17 cellular contexts compared by ENCODE assay signal in genomic region chr1:232225336-232226131, GRCh38.
DNase-seq lines count a peak whose midpoint lies in the region; FAIRE-seq and TF ChIP-seq lines count a peak whose summit lies in the region.
"Had no signal": no experiment of that assay in that cellular context is flagged by ENCODE, and none has a peak within 500 bp of the region (broad histone marks: within the 10 kb centered on the region; RNA-seq: fewer than 3 reads in every experiment).

No MANE protein-coding gene starts in this region.

- H3K9ac ChIP-seq in astrocyte (ENCODE audit: low read length) (no peak overlapping the region), mesendoderm (ENCODE audit: low read length) (no peak overlapping the region)

- intact Hi-C loops in activated CD4-positive, alpha-beta memory T cell treated with anti-CD3 and anti-CD28 coated beads for 36 hours (cut with micrococcal nuclease): loop anchor here (10.0 kb wide), 1 partner anchor 399 kb away; no protein-coding TSS in a partner anchor

- H3K4me2 ChIP-seq in astrocyte (ENCODE audit: low read length) (peak overlapping the region; percentile 73), mesendoderm (ENCODE audit: low read length) (no peak overlapping the region)

- DNase-seq in CD8-positive, alpha-beta memory T cell: no peak
- DNase-seq in astrocyte (ENCODE audit: low read depth) (no peak), mesendoderm (peak; percentile 46), AG08396 (ENCODE audit: low spot score) (no peak), NCI-H446 (lab: John Stamatoyannopoulos, UW) (no peak), GM19240 (ENCODE audit: insufficient read length, low spot score) (no peak)
- DNase-seq in activated CD4-positive, alpha-beta memory T cell treated with anti-CD3 and anti-CD28 coated beads for 36 hours: no peak
- DNase-seq: activated CD4-positive, CD25-positive, alpha-beta regulatory T cell; esophagus squamous epithelium; KBM-7; ovary; stimulated activated CD4-positive, alpha-beta T cell treated with anti-CD3 and anti-CD28 coated beads, Interleukin-4, amount 100 ng/mL, for 4 hours had no signal

- H3K9me3 ChIP-seq in CD8-positive, alpha-beta memory T cell (ENCODE audit: low read length): no peaks in the 10 kb centered on the region
- H3K9me3 ChIP-seq in HEK293 (ENCODE audit: control insufficient read depth, insufficient read depth, low read depth, low read length) (no peaks in the 10 kb centered on the region), astrocyte (ENCODE audit: insufficient read depth, low read depth, low read length) (no peaks in the 10 kb centered on the region)
- H3K9me3 ChIP-seq: esophagus squamous epithelium, ovary, thoracic aorta had no signal

- peak overlapping the region; percentile 74 for H2BK120ac ChIP-seq in mesendoderm (ENCODE audit: low read depth, low read length)

- no peak overlapping the region for H4K8ac ChIP-seq in mesendoderm (ENCODE audit: low read depth, low read length)

- peak overlapping the region in 7 of 8 donors; percentile 18 to 84 (median 72) for H3K27ac Mint-ChIP-seq in CD8-positive, alpha-beta memory T cell
- no peak overlapping the region for H3K27ac Mint-ChIP-seq in astrocyte (ENCODE audit: unreplicated experiment)
- no peak overlapping the region for H3K27ac Mint-ChIP-seq in activated CD4-positive, alpha-beta memory T cell treated with anti-CD3 and anti-CD28 coated beads for 36 hours
- H3K27ac Mint-ChIP-seq: dendritic cell treated with granulocyte-macrophage colony-stimulating factor and Interleukin-4, amounts not matched to agents 40 ng/mL and 50 ng/mL, for 4 days; mesothelial cell of epicardium had no signal

- H3K79me2 ChIP-seq in astrocyte (ENCODE audit: insufficient read depth, low read length): no peaks in the 10 kb centered on the region
- no peaks in the 10 kb centered on the region for H3K79me2 ChIP-seq in mesendoderm (ENCODE audit: control insufficient read depth, insufficient read depth, low read length)

- H3K4ac ChIP-seq in mesendoderm (ENCODE audit: low read depth, low read length): no peak overlapping the region

- H3K4me3 ChIP-seq in CD8-positive, alpha-beta memory T cell (ENCODE audit: low read length): no peak overlapping the region
- no peak overlapping the region for H3K4me3 ChIP-seq in HEK293 (ENCODE audit: low read depth, low read length)
- no peak overlapping the region for H3K4me3 ChIP-seq in astrocyte (ENCODE audit: insufficient read depth, low read depth, low read length)
- no peak overlapping the region for H3K4me3 ChIP-seq in mesendoderm (ENCODE audit: low read length)
- H3K4me3 ChIP-seq: esophagus squamous epithelium, ovary, thoracic aorta had no signal

- H3K56ac ChIP-seq in mesendoderm (ENCODE audit: low read length): peak overlapping the region; percentile 4

- H3K4me3 Mint-ChIP-seq in CD8-positive, alpha-beta memory T cell: peak overlapping the region in 5 of 7 donors; percentile 12 to 70 (median 56)
- H3K4me3 Mint-ChIP-seq in astrocyte (ENCODE audit: unreplicated experiment): no peak overlapping the region
- H3K4me3 Mint-ChIP-seq in activated CD4-positive, alpha-beta memory T cell treated with anti-CD3 and anti-CD28 coated beads for 36 hours: no peak overlapping the region
- H3K4me3 Mint-ChIP-seq: activated CD8-positive, alpha-beta memory T cell treated with anti-CD3 and anti-CD28 coated beads, Interleukin-2, amount 10 ng/mL, durations not matched to agents 7 days and 5 days; dendritic cell treated with granulocyte-macrophage colony-stimulating factor and Interleukin-4, amounts not matched to agents 40 ng/mL and 50 ng/mL, for 4 days; mesothelial cell of epicardium had no signal

- no peaks in the 10 kb centered on the region for H3K9me3 Mint-ChIP-seq in CD8-positive, alpha-beta memory T cell
- peaks cover 4% of the 10 kb centered on the region for H3K9me3 Mint-ChIP-seq in astrocyte (ENCODE audit: unreplicated experiment)
- H3K9me3 Mint-ChIP-seq in activated CD4-positive, alpha-beta memory T cell treated with anti-CD3 and anti-CD28 coated beads for 36 hours: no peaks in the 10 kb centered on the region
- H3K9me3 Mint-ChIP-seq: mesothelial cell of epicardium had no signal

- no peaks in the 10 kb centered on the region for H3K36me3 ChIP-seq in CD8-positive, alpha-beta memory T cell (ENCODE audit: insufficient read depth, low read length)
- no peaks in the 10 kb centered on the region for H3K36me3 ChIP-seq in HEK293 (ENCODE audit: control insufficient read depth in 2 of 2, insufficient read depth in 1 of 2, low read length in 2 of 2)
- no peaks in the 10 kb centered on the region for H3K36me3 ChIP-seq in astrocyte (ENCODE audit: insufficient read depth, low read length)
- no peaks in the 10 kb centered on the region for H3K36me3 ChIP-seq in mesendoderm (ENCODE audit: control insufficient read depth, insufficient read depth, low read length)
- H3K36me3 ChIP-seq: esophagus squamous epithelium, ovary, thoracic aorta had no signal

- CTCF ChIA-PET in CD8-positive, alpha-beta memory T cell (lab: Charles Lee): no interaction called here
- CTCF ChIA-PET in HEK293 (lab: Yijun Ruan, JAX): interaction anchor here (0.5 to 1.2 kb wide), 6 partner anchors 8 to 404 kb away, joined by 3 to 4 read pairs (median 3); no protein-coding TSS in a partner anchor
- CTCF ChIA-PET in activated CD4-positive, alpha-beta memory T cell treated with anti-CD3 and anti-CD28 coated beads for 36 hours (lab: Charles Lee): no interaction called here

- no peak overlapping the region for H2BK5ac ChIP-seq in mesendoderm (ENCODE audit: low read length)

- TF ChIP-seq CTCF in HEK293 (tag by site-specific recombination; IDR thresholded peaks at IDR 0.05): no peak
- no peak for TF ChIP-seq CTCF in astrocyte (IDR thresholded peaks at IDR 0.05; ENCODE audit: insufficient read depth, low read depth, low read length)

- H3K4me1 Mint-ChIP-seq in CD8-positive, alpha-beta memory T cell: peaks cover 24 to 46% (median 43%) of the 10 kb centered on the region in 3 donors
- peaks cover 9% of the 10 kb centered on the region for H3K4me1 Mint-ChIP-seq in astrocyte (ENCODE audit: low read depth, unreplicated experiment)
- H3K4me1 Mint-ChIP-seq in activated CD4-positive, alpha-beta memory T cell treated with anti-CD3 and anti-CD28 coated beads for 36 hours (ENCODE audit: low read depth): peaks cover 9% of the 10 kb centered on the region

- peak overlapping the region; percentile 82 for H3K18ac ChIP-seq in mesendoderm (ENCODE audit: low read length)

- H3K4me1 ChIP-seq in CD8-positive, alpha-beta memory T cell (ENCODE audit: insufficient read depth, low read length): peaks cover 21% of the 10 kb centered on the region
- H3K4me1 ChIP-seq in HEK293 (ENCODE audit: control insufficient read depth, insufficient read depth, low read length) (peaks cover 26% of the 10 kb centered on the region), astrocyte (ENCODE audit: insufficient read depth, low read length) (peaks cover 7% of the 10 kb centered on the region), mesendoderm (ENCODE audit: control insufficient read depth, low read depth, low read length) (peaks cover 4% of the 10 kb centered on the region)

- no peaks in the 10 kb centered on the region for H3K36me3 Mint-ChIP-seq in CD8-positive, alpha-beta memory T cell
- H3K36me3 Mint-ChIP-seq in astrocyte (ENCODE audit: low read depth, unreplicated experiment): no peaks in the 10 kb centered on the region
- no peaks in the 10 kb centered on the region for H3K36me3 Mint-ChIP-seq in activated CD4-positive, alpha-beta memory T cell treated with anti-CD3 and anti-CD28 coated beads for 36 hours
- H3K36me3 Mint-ChIP-seq: activated CD8-positive, alpha-beta memory T cell treated with anti-CD3 and anti-CD28 coated beads, Interleukin-2, amount 10 ng/mL, durations not matched to agents 7 days and 5 days; mesothelial cell of epicardium had no signal

- no peak overlapping the region for H4K5ac ChIP-seq in mesendoderm (ENCODE audit: low read length)

- H3K23ac ChIP-seq in mesendoderm (ENCODE audit: low read length): no peak overlapping the region

- H3K27ac ChIP-seq in CD8-positive, alpha-beta memory T cell (ENCODE audit: low read depth, low read length): no peak overlapping the region
- H3K27ac ChIP-seq in HEK293 (ENCODE audit: extremely low read depth, low read depth, low read length) (0 out of 2 replicates have a peak overlapping the region, but pooled peaks have one; percentile 42), astrocyte (ENCODE audit: low read depth, low read length) (no peak overlapping the region), mesendoderm (ENCODE audit: low read depth, low read length) (no peak overlapping the region)
- H3K27ac ChIP-seq: ovary, thoracic aorta had no signal

- no CpG with 5 or more reads among the region's 13 CpGs for WGBS in mesendoderm (ENCODE audit: extremely low coverage, insufficient coverage, low lambda C conversion rate)

- FAIRE-seq in astrocyte (lab: Jason Lieb, UNC): no peak

- peaks cover 0 to 1% of the 10 kb centered on the region in 2 donors for H3K27me3 Mint-ChIP-seq in CD8-positive, alpha-beta memory T cell
- peaks cover 10% of the 10 kb centered on the region for H3K27me3 Mint-ChIP-seq in astrocyte (ENCODE audit: low read depth, unreplicated experiment)
- H3K27me3 Mint-ChIP-seq in activated CD4-positive, alpha-beta memory T cell treated with anti-CD3 and anti-CD28 coated beads for 36 hours: no peaks in the 10 kb centered on the region

- no peak overlapping the region for H2AK5ac ChIP-seq in mesendoderm (ENCODE audit: low read length)

- H3K27me3 ChIP-seq in CD8-positive, alpha-beta memory T cell (ENCODE audit: insufficient read depth, low read length, poor library complexity, severe bottlenecking): no peaks in the 10 kb centered on the region
- H3K27me3 ChIP-seq in astrocyte (ENCODE audit: insufficient read depth, low read length): no peaks in the 10 kb centered on the region
- no peaks in the 10 kb centered on the region for H3K27me3 ChIP-seq in mesendoderm (ENCODE audit: insufficient read depth, low read length, poor library complexity)
- H3K27me3 ChIP-seq: esophagus squamous epithelium, ovary had no signal

- no peaks in the 10 kb centered on the region for H4K20me1 ChIP-seq in astrocyte (ENCODE audit: insufficient read depth, low read length)

- H2BK15ac ChIP-seq in mesendoderm (replicated peaks; ENCODE audit: low read depth): no peak overlapping the region

- no peak overlapping the region for H2AFZ ChIP-seq in astrocyte (ENCODE audit: low read depth, low read length)

- POLR2A ChIA-PET in CD8-positive, alpha-beta memory T cell (lab: Charles Lee): interaction anchor here (0.6 kb wide), 1 partner anchor 173 kb away, joined by 3 read pairs; no protein-coding TSS in a partner anchor
- POLR2A ChIA-PET in HEK293 (lab: Yijun Ruan, JAX): no interaction called here
- POLR2A ChIA-PET in activated CD4-positive, alpha-beta memory T cell treated with anti-CD3 and anti-CD28 coated beads for 36 hours (lab: Charles Lee): no interaction called here

- no peaks in the 10 kb centered on the region for H3K79me1 ChIP-seq in mesendoderm (ENCODE audit: low read length)

TF ChIP-seq in HEK293, 187 proteins besides CTCF, POLR2A, EP300 and RAD21 (continues in another document):
- 0 out of 2 replicates have a peak, but pooled peaks have one; percentile 6 for TF ChIP-seq ZNF423 (tag by site-specific recombination; IDR thresholded peaks at IDR 0.05)
- TF ChIP-seq ZNF146 (tag by site-specific recombination; IDR thresholded peaks at IDR 0.05): no peak

Comparison
In these comparisons a context has a peak if more than half of its experiments do, and no peak if none do; other contexts are left out.
1. H3K27ac Mint-ChIP-seq: peak in CD8-positive, alpha-beta memory T cell (7 of 8); none in astrocyte (single experiment) and activated CD4-positive, alpha-beta memory T cell treated with anti-CD3 and anti-CD28 coated beads for 36 hours (single experiment).
2. H3K4me3 Mint-ChIP-seq: peak in CD8-positive, alpha-beta memory T cell (5 of 7); none in astrocyte (single experiment) and activated CD4-positive, alpha-beta memory T cell treated with anti-CD3 and anti-CD28 coated beads for 36 hours (single experiment).